19 cellular contexts compared by ENCODE assay signal in genomic region chr11:47000033-47000432, GRCh38.
"Had no signal": no experiment of that assay in that cellular context is flagged by ENCODE, and none has a peak within 500 bp of the region (broad histone marks: within the 10 kb centered on the region; RNA-seq: fewer than 3 reads in every experiment).

No MANE protein-coding gene starts in this region.

- H3K27ac ChIP-seq: colonic mucosa, esophagus squamous epithelium, gastroesophageal sphincter, neutrophil, psoas muscle, sigmoid colon had no signal

- DNase-seq: colonic mucosa; dermis blood vessel endothelial cell; esophagus squamous epithelium; foreskin fibroblast; immature natural killer cell; kidney; left colon; left ventricle myocardium superior; mesendoderm; naive thymus-derived CD4-positive, alpha-beta T cell; psoas muscle; sigmoid colon; small intestine; stimulated activated CD4-positive, alpha-beta T cell treated with anti-CD3 and anti-CD28 coated beads, Interleukin-12 subunit alpha, Interleukin-12 subunit beta, amount 100 ng/mL, for 4 hours; stimulated activated naive CD4-positive, alpha-beta T cell treated with Interleukin-2 at 50 U/mL for 16 hours; trophoblast cell had no signal

- H3K4me3 ChIP-seq: colonic mucosa, esophagus squamous epithelium, gastroesophageal sphincter, lung, psoas muscle, sigmoid colon had no signal

- ATAC-seq: gastroesophageal sphincter; left colon; left ventricle myocardium superior; naive thymus-derived CD4-positive, alpha-beta T cell; psoas muscle had no signal

- H3K27me3 ChIP-seq: colonic mucosa, esophagus squamous epithelium, gastroesophageal sphincter, neutrophil, sigmoid colon had no signal

- H3K9me3 ChIP-seq: colonic mucosa, esophagus squamous epithelium, gastroesophageal sphincter, neutrophil, psoas muscle, sigmoid colon had no signal

- H3K36me3 ChIP-seq: colonic mucosa, neutrophil had no signal
